In genomic region chr12:86018361-86018760, GRCh38 we compare ENCODE assay signal across 21 cellular contexts.
"Had no signal": no experiment of that assay in that cellular context is flagged by ENCODE, and none has a peak within 500 bp of the region (broad histone marks: within the 10 kb centered on the region; RNA-seq: fewer than 3 reads in every experiment).

No MANE protein-coding gene starts in this region.

- H3K4me2 ChIP-seq: KMS-11 had no signal

- FAIRE-seq: HTR-8/SVneo, RCC 7860 had no signal

- DNase-seq: Kasumi-1, NCI-H1092, NCI-H1105 treated with DMSO at 0.1 percent for 48 hours, NCI-H1436, NCI-H187, NCI-H2029, NCI-H2081 treated with DMSO at 0.1 percent for 48 hours, NCI-H2171, NCI-H446, NCI-H510A, NCI-H524 treated with DMSO at 0.1 percent for 48 hours, NCI-H69, NCI-H774, Right ventricle myocardium superior, RPMI8226, T-helper 1 cell had no signal

- H3K9ac ChIP-seq: KMS-11 had no signal

- H3K27ac ChIP-seq: HL-60, KMS-11 had no signal

- ATAC-seq: SK-N-SH treated with all-trans-retinoic acid at 6 μM for 48 hours had no signal
